Comparison of ENCODE assay signal across 29 cellular contexts in the genomic region with DNA sequence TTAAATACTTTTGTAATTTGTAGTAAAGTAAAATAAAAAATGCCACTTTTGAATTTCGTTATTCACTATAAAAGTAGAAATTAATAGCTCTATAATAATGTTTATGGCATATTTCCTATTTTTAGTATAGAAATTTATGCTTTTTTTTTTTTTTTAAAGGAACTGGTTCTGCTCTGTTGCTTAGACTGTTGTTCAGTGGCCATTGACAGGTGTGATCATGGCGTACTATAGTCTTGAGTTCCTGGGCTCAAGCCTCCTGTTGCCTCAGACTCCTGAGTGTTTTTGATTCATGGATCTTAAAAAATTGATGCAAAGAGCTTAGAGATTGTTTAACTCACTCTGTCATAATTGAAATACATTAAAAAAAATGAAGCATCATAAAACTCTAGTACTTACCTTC.
"Had no signal": no experiment of that assay in that cellular context is flagged by ENCODE, and none has a peak within 500 bp of the region (broad histone marks: within the 10 kb centered on the region; RNA-seq: fewer than 3 reads in every experiment).

No MANE protein-coding gene starts in this region.

- ATAC-seq: esophagus mucosa; left colon; naive thymus-derived CD4-positive, alpha-beta T cell; sciatic nerve; WTC11 had no signal

- H3K9me3 Mint-ChIP-seq: activated naive CD4-positive, alpha-beta T cell treated with anti-CD3 and anti-CD28 coated beads, Interleukin-2, amount 50 U/mL, for 24 hours; activated naive CD8-positive, alpha-beta T cell treated with anti-CD3 and anti-CD28 coated beads, Interleukin-2, amount 50 U/mL, for 24 hours; activated T-helper 2 cell treated with anti-CD3 and anti-CD28 coated beads, Interferon-gamma antibody, Interleukin-2, Interleukin-4, amounts not matched to agents 10 μg/mL and 5 μg/mL and 100 μg/mL, durations not matched to agents 14 hours and 24 hours and 36 hours; immature natural killer cell; stimulated activated naive CD8-positive, alpha-beta T cell treated with anti-CD3 and anti-CD28 coated beads, Interleukin-15, Interleukin-2, amounts not matched to agents 100 ng/mL and 50 ng/mL, for 24 hours had no signal

- H3K27ac Mint-ChIP-seq: activated CD8-positive, alpha-beta T cell treated with anti-CD3 and anti-CD28 coated beads for 36 hours; activated naive CD4-positive, alpha-beta T cell treated with anti-CD3 and anti-CD28 coated beads, Interleukin-2, amount 50 U/mL, for 24 hours; activated naive CD8-positive, alpha-beta T cell treated with anti-CD3 and anti-CD28 coated beads, Interleukin-2, amount 50 U/mL, for 24 hours; activated T-helper 2 cell treated with anti-CD3 and anti-CD28 coated beads, Interferon-gamma antibody, Interleukin-2, Interleukin-4, amounts not matched to agents 10 μg/mL and 5 μg/mL and 100 μg/mL, durations not matched to agents 14 hours and 24 hours and 36 hours; stimulated activated naive CD8-positive, alpha-beta T cell treated with anti-CD3 and anti-CD28 coated beads, Interleukin-15, Interleukin-2, amounts not matched to agents 100 ng/mL and 50 ng/mL, for 24 hours; WTC11 had no signal

- H3K4me3 ChIP-seq: breast epithelium, ovary, prostate gland, skin epidermis, thoracic aorta had no signal

- H3K27me3 Mint-ChIP-seq: activated CD8-positive, alpha-beta T cell treated with anti-CD3 and anti-CD28 coated beads for 36 hours; activated naive CD4-positive, alpha-beta T cell treated with anti-CD3 and anti-CD28 coated beads, Interleukin-2, amount 50 U/mL, for 24 hours; activated naive CD8-positive, alpha-beta T cell treated with anti-CD3 and anti-CD28 coated beads, Interleukin-2, amount 50 U/mL, for 24 hours; naive thymus-derived CD4-positive, alpha-beta T cell; stimulated activated naive CD8-positive, alpha-beta T cell treated with anti-CD3 and anti-CD28 coated beads, Interleukin-15, Interleukin-2, amounts not matched to agents 100 ng/mL and 50 ng/mL, for 24 hours had no signal

- H3K27ac ChIP-seq: breast epithelium, ovary, prostate gland, skin epidermis, thoracic aorta had no signal

- H3K4me3 Mint-ChIP-seq: activated CD8-positive, alpha-beta T cell treated with anti-CD3 and anti-CD28 coated beads for 36 hours; activated naive CD4-positive, alpha-beta T cell treated with anti-CD3 and anti-CD28 coated beads, Interleukin-2, amount 50 U/mL, for 24 hours; activated naive CD8-positive, alpha-beta T cell treated with anti-CD3 and anti-CD28 coated beads, Interleukin-2, amount 50 U/mL, for 24 hours; immature natural killer cell; naive thymus-derived CD4-positive, alpha-beta T cell; WTC11 had no signal

- H3K9me3 ChIP-seq: breast epithelium, ovary, prostate gland, thoracic aorta had no signal

- H3K4me1 ChIP-seq: breast epithelium, prostate gland had no signal

- DNase-seq: activated CD4-positive, alpha-beta T cell treated with anti-CD3 and anti-CD28 coated beads, Interleukin-2, amount 50 U/mL, for 1 hour; activated CD8-positive, alpha-beta T cell treated with anti-CD3 and anti-CD28 coated beads for 36 hours; activated naive CD8-positive, alpha-beta T cell treated with anti-CD3 and anti-CD28 coated beads, Interleukin-2, amount 50 U/mL, for 24 hours; activated T-cell treated with anti-CD3 and anti-CD28 coated beads, Interleukin-2, amount 50 U/mL, for 48 hours; central memory CD4-positive, alpha-beta T cell; foreskin fibroblast; head of caudate nucleus; hippocampal formation; immature natural killer cell; kidney; left colon; midbrain; naive thymus-derived CD4-positive, alpha-beta T cell; ovary; retina; stimulated activated CD4-positive, alpha-beta T cell treated with anti-CD3 and anti-CD28 coated beads, Interleukin-12 subunit alpha, Interleukin-12 subunit beta, amount 100 ng/mL, for 4 hours; stimulated activated CD4-positive, alpha-beta T cell treated with anti-CD3 and anti-CD28 coated beads, Interleukin-4, amount 100 ng/mL, for 1 hour; trophoblast cell had no signal

- H3K4me1 Mint-ChIP-seq: WTC11 had no signal

- FAIRE-seq: urothelium cell line had no signal

- H3K36me3 ChIP-seq: breast epithelium, ovary, prostate gland had no signal

- H3K27me3 ChIP-seq: breast epithelium, ovary had no signal
